ENCODE assay signal across 8 cellular contexts in genomic region chr6:89297695-89298351, GRCh38. TPM values are rescaled to one million over a fixed set of nuclear protein-coding genes. Genes with fewer than 3 reads are reported as not detected.
DNase-seq lines count a peak whose midpoint lies in the region; ATAC-seq, FAIRE-seq and TF ChIP-seq lines count a peak whose summit lies in the region.

No MANE protein-coding gene starts in this region.

- peak; percentile 74 for DNase-seq in COLO829 (ENCODE audit: low spot score)
- peak; percentile 95 to 97 for DNase-seq in SW 1271 (lab: John Stamatoyannopoulos, UW)
- DNase-seq in astrocyte (ENCODE audit: low read depth), result peak; percentile 98
- peak; percentile 10 to 18 for DNase-seq in stimulated activated CD8-positive, alpha-beta memory T cell treated with anti-CD3 and anti-CD28 coated beads, Interleukin-4, amount 100 ng/mL, for 1 hour (ENCODE audit: low read depth in 2 of 2, low spot score in 1 of 2)
- DNase-seq in foreskin melanocyte, result no peak

- 69% methylated on average over 12 of the region's 12 CpGs for WGBS in liver

- peak overlapping the region; percentile 79 for H3K4me2 ChIP-seq in astrocyte (ENCODE audit: low read length)

- TF ChIP-seq RAD21 in liver (IDR thresholded peaks at IDR 0.05), result no peak

- peaks cover 5% of the 10 kb centered on the region for H3K9me3 Mint-ChIP-seq in astrocyte (ENCODE audit: unreplicated experiment)

- H3K4me1 ChIP-seq in astrocyte (ENCODE audit: insufficient read depth, low read length) (peaks cover 20% of the 10 kb centered on the region), liver (ENCODE audit: control insufficient read depth in 4 of 4, insufficient read depth in 4 of 4, low read length in 3 of 4) (no peaks in the 10 kb centered on the region)

- H3K36me3 Mint-ChIP-seq in astrocyte (ENCODE audit: low read depth, unreplicated experiment), result peaks cover 14% of the 10 kb centered on the region

- H4K20me1 ChIP-seq in astrocyte (ENCODE audit: insufficient read depth, low read length), result peaks cover 18% of the 10 kb centered on the region

- H3K4me3 ChIP-seq in astrocyte (ENCODE audit: insufficient read depth, low read depth, low read length) (no peak overlapping the region), liver (ENCODE audit: low read depth in 1 of 3, low read length in 3 of 3) (no peak overlapping the region)

- no peaks in the 10 kb centered on the region for H3K79me2 ChIP-seq in astrocyte (ENCODE audit: insufficient read depth, low read length)

- peaks cover 39% of the 10 kb centered on the region for H3K27me3 ChIP-seq in astrocyte (ENCODE audit: insufficient read depth, low read length)
- no peaks in the 10 kb centered on the region for H3K27me3 ChIP-seq in liver (ENCODE audit: control insufficient read depth in 4 of 4, insufficient read depth in 4 of 4, low read length in 3 of 4)

- H3K27ac ChIP-seq in astrocyte (ENCODE audit: low read depth, low read length) (peak overlapping the region; percentile 45), liver (ENCODE audit: low read depth in 1 of 2, low read length in 2 of 2) (no peak overlapping the region)

- ATAC-seq in GM21381 (IDR thresholded peaks at IDR 0.05; ENCODE audit: unreplicated experiment) (peak; percentile 92), HG03571 (IDR thresholded peaks at IDR 0.05; ENCODE audit: unreplicated experiment) (peak; percentile 75)

- H3K9me3 ChIP-seq in astrocyte (ENCODE audit: insufficient read depth, low read depth, low read length), result no peaks in the 10 kb centered on the region
- H3K9me3 ChIP-seq in liver (ENCODE audit: control insufficient read depth in 4 of 4, low read length in 3 of 4), result no peaks in the 10 kb centered on the region

- H3K27ac Mint-ChIP-seq in astrocyte (ENCODE audit: unreplicated experiment), result no peak overlapping the region

- peaks cover 44% of the 10 kb centered on the region for H3K27me3 Mint-ChIP-seq in astrocyte (ENCODE audit: low read depth, unreplicated experiment)

- H2AFZ ChIP-seq in astrocyte (ENCODE audit: low read depth, low read length), result no peak overlapping the region

- peaks cover 16% of the 10 kb centered on the region for H3K4me1 Mint-ChIP-seq in astrocyte (ENCODE audit: low read depth, unreplicated experiment)

- no peak overlapping the region for H3K4me3 Mint-ChIP-seq in astrocyte (ENCODE audit: unreplicated experiment)

- TF ChIP-seq CTCF in astrocyte (IDR thresholded peaks at IDR 0.05; ENCODE audit: insufficient read depth, low read depth, low read length), result no peak
- TF ChIP-seq CTCF in liver (IDR thresholded peaks at IDR 0.05; ENCODE audit: low read depth, low read length, missing input control), result no peak

- H3K9ac ChIP-seq in astrocyte (ENCODE audit: low read length), result no peak overlapping the region
- no peak overlapping the region for H3K9ac ChIP-seq in liver (ENCODE audit: low read depth in 1 of 2, low read length in 2 of 2)

- H3K36me3 ChIP-seq in astrocyte (ENCODE audit: insufficient read depth, low read length), result no peaks in the 10 kb centered on the region
- H3K36me3 ChIP-seq in liver (ENCODE audit: control insufficient read depth in 4 of 4, insufficient read depth in 3 of 4, low read depth in 1 of 4, low read length in 3 of 4), result no peaks in the 10 kb centered on the region

- FAIRE-seq in astrocyte (lab: Jason Lieb, UNC), result peak; percentile 13

TF ChIP-seq in liver, 16 proteins besides CTCF, POLR2A, EP300 and RAD21:
- no peak for TF ChIP-seq RXRA (IDR thresholded peaks at IDR 0.05)
- peak; percentile 7 for TF ChIP-seq SP1 (IDR thresholded peaks at IDR 0.05)
- no peak for TF ChIP-seq YY1 (IDR thresholded peaks at IDR 0.05)
- no peak for TF ChIP-seq REST (IDR thresholded peaks at IDR 0.05)

RNA-seq across cellular contexts. Expression of gene GABRR2, which starts 17.3 kb away (rescaled TPM):
- 0.34 and 0.61 TPM in 2 replicates for total RNA-seq in astrocyte
- total RNA-seq in liver, result 1 to 10 TPM in 1 of 2 donors, under 1 TPM in 1; 0.37 to 1.7 TPM
- polyA plus RNA-seq in liver, result under 1 TPM; 0.10 to 0.32 TPM

RNA-seq across cellular contexts. Expression of gene UBE2J1, which starts 54.7 kb away (rescaled TPM):
- total RNA-seq in astrocyte (78.8 and 93.3 TPM in 2 replicates), liver (10 to 100 TPM; 20.0 to 26.4 TPM)
- 10 to 100 TPM; 14.7 to 16.1 TPM for polyA plus RNA-seq in liver
